In genomic region chr4:150569384-150569987, GRCh38 we compare ENCODE assay signal across 1 cellular context.
TF ChIP-seq lines count a peak whose summit lies in the region.

No MANE protein-coding gene starts in this region.

TF ChIP-seq in K562, 482 proteins besides CTCF, POLR2A, EP300 and RAD21 (continued from another document):
- TF ChIP-seq ZNF316 (IDR thresholded peaks at IDR 0.05) (peak; percentile 97), ZNF408 (CRISPR knock-in tag; IDR thresholded peaks at IDR 0.05; ENCODE audit: low read depth) (no peak), C11orf30 (IDR thresholded peaks at IDR 0.05; ENCODE audit: low read depth) (peak; percentile 93), SAFB2 (IDR thresholded peaks at IDR 0.05; ENCODE audit: borderline replicate concordance, low read depth, low read length, severe bottlenecking) (no peak), ETV1 (tag; conservative IDR thresholded peaks at IDR 0.05; ENCODE audit: low read depth) (no peak), CEBPG (CRISPR knock-in tag; IDR thresholded peaks at IDR 0.05) (no peak), CEBPG (tag; conservative IDR thresholded peaks at IDR 0.05 in 1 of 2, IDR thresholded peaks at IDR 0.05 in 1 of 2) (peak in 1 of 2 experiments; percentile 41; a peak in 1 of 4 replicates), ZNF717 (CRISPR knock-in tag; IDR thresholded peaks at IDR 0.05) (no peak), DIDO1 (tag; IDR thresholded peaks at IDR 0.05; ENCODE audit: low read depth) (no peak), ZNF280B (CRISPR knock-in tag; IDR thresholded peaks at IDR 0.05) (no peak), HCFC1 (IDR thresholded peaks at IDR 0.05; ENCODE audit: low read depth, low read length) (no peak), SMAD4 (CRISPR knock-in tag; conservative IDR thresholded peaks at IDR 0.05) (no peak), NONO (IDR thresholded peaks at IDR 0.05; ENCODE audit: low read depth in 2 of 2, low read length in 1 of 2) (no peak), POLR3G (IDR thresholded peaks at IDR 0.05; ENCODE audit: extremely low read depth, insufficient read length, insufficient replicate concordance) (no peak), HOXB6 (CRISPR knock-in tag; IDR thresholded peaks at IDR 0.05; ENCODE audit: borderline replicate concordance) (no peak)
- TF ChIP-seq, protein P1, sequence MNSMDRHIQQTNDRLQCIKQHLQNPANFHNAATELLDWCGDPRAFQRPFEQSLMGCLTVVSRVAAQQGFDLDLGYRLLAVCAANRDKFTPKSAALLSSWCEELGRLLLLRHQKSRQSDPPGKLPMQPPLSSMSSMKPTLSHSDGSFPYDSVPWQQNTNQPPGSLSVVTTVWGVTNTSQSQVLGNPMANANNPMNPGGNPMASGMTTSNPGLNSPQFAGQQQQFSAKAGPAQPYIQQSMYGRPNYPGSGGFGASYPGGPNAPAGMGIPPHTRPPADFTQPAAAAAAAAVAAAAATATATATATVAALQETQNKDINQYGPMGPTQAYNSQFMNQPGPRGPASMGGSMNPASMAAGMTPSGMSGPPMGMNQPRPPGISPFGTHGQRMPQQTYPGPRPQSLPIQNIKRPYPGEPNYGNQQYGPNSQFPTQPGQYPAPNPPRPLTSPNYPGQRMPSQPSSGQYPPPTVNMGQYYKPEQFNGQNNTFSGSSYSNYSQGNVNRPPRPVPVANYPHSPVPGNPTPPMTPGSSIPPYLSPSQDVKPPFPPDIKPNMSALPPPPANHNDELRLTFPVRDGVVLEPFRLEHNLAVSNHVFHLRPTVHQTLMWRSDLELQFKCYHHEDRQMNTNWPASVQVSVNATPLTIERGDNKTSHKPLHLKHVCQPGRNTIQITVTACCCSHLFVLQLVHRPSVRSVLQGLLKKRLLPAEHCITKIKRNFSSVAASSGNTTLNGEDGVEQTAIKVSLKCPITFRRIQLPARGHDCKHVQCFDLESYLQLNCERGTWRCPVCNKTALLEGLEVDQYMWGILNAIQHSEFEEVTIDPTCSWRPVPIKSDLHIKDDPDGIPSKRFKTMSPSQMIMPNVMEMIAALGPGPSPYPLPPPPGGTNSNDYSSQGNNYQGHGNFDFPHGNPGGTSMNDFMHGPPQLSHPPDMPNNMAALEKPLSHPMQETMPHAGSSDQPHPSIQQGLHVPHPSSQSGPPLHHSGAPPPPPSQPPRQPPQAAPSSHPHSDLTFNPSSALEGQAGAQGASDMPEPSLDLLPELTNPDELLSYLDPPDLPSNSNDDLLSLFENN (IDR thresholded peaks at IDR 0.05; ENCODE audit: low read depth in 2 of 2, low read length in 2 of 2), result no peak
